In genomic region chr3:41026394-41027177, GRCh38 we compare ENCODE assay signal across 12 cellular contexts.
DNase-seq lines count a peak whose midpoint lies in the region; ATAC-seq, FAIRE-seq and TF ChIP-seq lines count a peak whose summit lies in the region.
"Had no signal": no experiment of that assay in that cellular context is flagged by ENCODE, and none has a peak within 500 bp of the region (broad histone marks: within the 10 kb centered on the region; RNA-seq: fewer than 3 reads in every experiment).

No MANE protein-coding gene starts in this region.

- no peaks in the 10 kb centered on the region for H3K27me3 ChIP-seq in neuronal stem cell (ENCODE audit: control insufficient read depth in 3 of 3, insufficient read depth in 3 of 3, low read depth in 1 of 3, low read length in 3 of 3)

- H2BK120ac ChIP-seq in neuronal stem cell (ENCODE audit: low read depth, low read length) = no peak overlapping the region

- DNase-seq in EH (ENCODE audit: low read depth) = peak; percentile 69
- DNase-seq in SHP77 treated with DMSO at 0.1 percent for 48 hours (lab: John Stamatoyannopoulos, UW) = peak; percentile 11
- DNase-seq in fibroblast of the aortic adventitia (ENCODE audit: low read depth) = peak; percentile 42
- no peak for DNase-seq in neuronal stem cell (ENCODE audit: low spot score)
- no peak for DNase-seq in D721Med (ENCODE audit: insufficient read length, low spot score)
- DNase-seq: activated CD4-positive, alpha-beta T cell treated with anti-CD3 and anti-CD28 coated beads, Interleukin-2, amount 50 U/mL, for 48 hours; DMS153; NCI-H1417; stimulated activated CD4-positive, alpha-beta T cell treated with anti-CD3 and anti-CD28 coated beads, Interleukin-4, amount 100 ng/mL, for 4 hours had no signal

- no peak overlapping the region for H3K18ac ChIP-seq in neuronal stem cell (ENCODE audit: low read length)

- H4K91ac ChIP-seq in neuronal stem cell (ENCODE audit: low read depth, low read length, poor library complexity) = no peak overlapping the region

- peaks cover 0 to 10% of the 10 kb centered on the region in 2 donors for H3K4me1 ChIP-seq in neuronal stem cell (ENCODE audit: control insufficient read depth in 2 of 2, insufficient read depth in 1 of 2, low read depth in 1 of 2, low read length in 2 of 2)

- no peak for FAIRE-seq in D721Med (lab: Jason Lieb, UNC)

- no peak overlapping the region for H2BK15ac ChIP-seq in neuronal stem cell (ENCODE audit: low read length)

- TF ChIP-seq CTCF in fibroblast of the aortic adventitia (IDR thresholded peaks at IDR 0.05; ENCODE audit: insufficient read depth, low read length) (no peak), D721Med (IDR thresholded peaks at IDR 0.05; ENCODE audit: insufficient read depth, missing control alignments) (no peak)

- no peak overlapping the region for H4K8ac ChIP-seq in neuronal stem cell (ENCODE audit: low read depth, low read length)

- H3K4ac ChIP-seq in neuronal stem cell (ENCODE audit: low read length) = no peak overlapping the region

- H3K79me1 ChIP-seq in neuronal stem cell (ENCODE audit: low read depth, low read length) = no peaks in the 10 kb centered on the region

- H3K23ac ChIP-seq in neuronal stem cell (ENCODE audit: low read depth, low read length, poor library complexity) = no peak overlapping the region

- no peak overlapping the region for H2BK5ac ChIP-seq in neuronal stem cell (ENCODE audit: low read length)

- H3K27ac ChIP-seq in neuronal stem cell (replicated peaks; ENCODE audit: low read length) = no peak overlapping the region

- H2AFZ ChIP-seq in neuronal stem cell (ENCODE audit: low read length) = peak overlapping the region; percentile 64

- H3K14ac ChIP-seq in neuronal stem cell (ENCODE audit: low read length) = no peak overlapping the region

- no peak overlapping the region for H3K9ac ChIP-seq in neuronal stem cell (ENCODE audit: low read depth, low read length, poor library complexity)

- H3K9me3 ChIP-seq in neuronal stem cell (replicated peaks in 1 of 2; ENCODE audit: control insufficient read depth in 2 of 2, insufficient read depth in 1 of 2, low read depth in 1 of 2, low read length in 2 of 2) = no peaks in the 10 kb centered on the region

- H3K4me3 ChIP-seq in fibroblast of the aortic adventitia (ENCODE audit: low read depth, low read length) (no peak overlapping the region), neuronal stem cell (ENCODE audit: low read length in 2 of 2) (no peak overlapping the region)

- H3K36me3 ChIP-seq in neuronal stem cell (replicated peaks in 1 of 2; ENCODE audit: control insufficient read depth in 2 of 2, insufficient read depth in 2 of 2, low read length in 2 of 2) = no peaks in the 10 kb centered on the region

- no CpG with 5 or more reads among the region's 3 CpGs for WGBS in neuronal stem cell (ENCODE audit: extremely low coverage in 2 of 2, insufficient read length in 2 of 2, insufficient replicate concordance in 1 of 2), 2 donors

- no peak for ATAC-seq in HG03342 (IDR thresholded peaks at IDR 0.05; ENCODE audit: unreplicated experiment)
- no peak for ATAC-seq in HG02884 (IDR thresholded peaks at IDR 0.05; ENCODE audit: unreplicated experiment)
- ATAC-seq in GM21423 (IDR thresholded peaks at IDR 0.05; ENCODE audit: unreplicated experiment) = no peak

- H3K4me2 ChIP-seq in neuronal stem cell (ENCODE audit: insufficient read depth, low read length, poor library complexity, severe bottlenecking) = no peak overlapping the region

- H2AK5ac ChIP-seq in neuronal stem cell (ENCODE audit: low read depth, low read length) = no peak overlapping the region

- H2BK12ac ChIP-seq in neuronal stem cell (ENCODE audit: low read length) = no peak overlapping the region

Comparison
In these comparisons a context has a peak if more than half of its experiments do, and no peak if none do; other contexts are left out.
1. DNase-seq: peak in EH (single experiment), SHP77 treated with DMSO at 0.1 percent for 48 hours (single experiment) and fibroblast of the aortic adventitia (single experiment); none in neuronal stem cell (single experiment) and D721Med (single experiment).